Comparison of ENCODE assay signal across 26 cellular contexts in genomic region chr22:40111451-40111850, GRCh38.
DNase-seq lines count a peak whose midpoint lies in the region; ATAC-seq, FAIRE-seq and TF ChIP-seq lines count a peak whose summit lies in the region.
"Had no signal": no experiment of that assay in that cellular context is flagged by ENCODE, and none has a peak within 500 bp of the region (broad histone marks: within the 10 kb centered on the region; RNA-seq: fewer than 3 reads in every experiment).

No MANE protein-coding gene starts in this region.

- ATAC-seq in Right ventricle myocardium superior (ENCODE audit: poor library complexity) (peak; percentile 23), left cardiac atrium (no peak), memory B cell (ENCODE audit: low read depth) (no peak)
- no peak for ATAC-seq in stimulated activated naive B cell treated with anti-CD40 and anti-IgM and Interleukin-4, amounts not matched to agents 10 μg/mL and 1 μg/mL and 100 μg/mL, for 72 hours (replicated peaks)

- no peak for TF ChIP-seq CTCF in RWPE1 (conservative IDR thresholded peaks at IDR 0.05; ENCODE audit: low read depth)

- TF ChIP-seq POLR2A in GM12892 (IDR thresholded peaks at IDR 0.05; ENCODE audit: low read depth, low read length) = no peak

- no peaks in the 10 kb centered on the region for H3K9me3 ChIP-seq in KOPT-K1 (ENCODE audit: insufficient read depth, low read length, poor library complexity, severe bottlenecking)
- H3K9me3 ChIP-seq: body of pancreas had no signal

- no peaks in the 10 kb centered on the region for H3K36me3 ChIP-seq in KOPT-K1 (ENCODE audit: insufficient read depth, low read length)

- peak overlapping the region; percentile 62 for H3K27ac Mint-ChIP-seq in memory B cell
- H3K27ac Mint-ChIP-seq in stimulated activated naive B cell treated with anti-CD40 and anti-IgM and Interleukin-4, amounts not matched to agents 10 μg/mL and 1 μg/mL and 100 μg/mL, for 72 hours = peak overlapping the region; percentile 90
- H3K27ac Mint-ChIP-seq: activated T-helper 1 cell treated with anti-CD3 and anti-CD28 coated beads, Interleukin-12 subunit alpha, Interleukin-12 subunit beta, Interleukin-2, Interleukin-4 antibody, amounts not matched to agents 30 ng/mL and 10 ng/mL and 1 ng/mL, durations not matched to agents 14 hours and 24 hours and 36 hours; type B pancreatic cell had no signal

- DNase-seq in Right ventricle myocardium superior = no peak
- no peak for DNase-seq in left cardiac atrium
- no peak for DNase-seq in memory B cell (ENCODE audit: low spot score in 2 of 2)
- DNase-seq in stimulated activated naive B cell treated with anti-CD40 and anti-IgM and Interleukin-4, amounts not matched to agents 10 μg/mL and 1 μg/mL and 100 μg/mL, for 72 hours = no peak
- no peak for DNase-seq in GM12892 (ENCODE audit: insufficient read length)
- DNase-seq in RWPE1 (ENCODE audit: low spot score) = no peak
- no peak for DNase-seq in stimulated activated naive CD4-positive, alpha-beta T cell treated with Interleukin-2 at 50 U/mL for 16 hours (lab: John Stamatoyannopoulos, UW)
- DNase-seq: ACHN; activated CD4-positive, alpha-beta T cell treated with anti-CD3 and anti-CD28 coated beads for 1 hour; cerebellar nuclear complex; hippocampal formation; KG1; mesenchymal stem cell; MM.1S; NCI-H1436; NCI-H2107; NCI-H774; small intestine; stimulated activated CD8-positive, alpha-beta memory T cell treated with anti-CD3 and anti-CD28 coated beads, Interleukin-4, amount 100 ng/mL, for 48 hours; substantia nigra had no signal

- POLR2A ChIA-PET in RWPE1 (lab: Yijun Ruan, JAX; ENCODE audit: low non-redundant PET) = no interaction called here

- H3K36me3 Mint-ChIP-seq in memory B cell = peaks cover 5% of the 10 kb centered on the region
- H3K36me3 Mint-ChIP-seq in stimulated activated naive B cell treated with anti-CD40 and anti-IgM and Interleukin-4, amounts not matched to agents 10 μg/mL and 1 μg/mL and 100 μg/mL, for 72 hours = peaks cover 0 to 2% of the 10 kb centered on the region in 2 donors
- H3K36me3 Mint-ChIP-seq: type B pancreatic cell had no signal

- H3K27ac ChIP-seq in KOPT-K1 (ENCODE audit: low read depth, low read length, poor library complexity, severe bottlenecking) = peak overlapping the region; percentile 14
- H3K27ac ChIP-seq in RWPE1 = no peak overlapping the region
- H3K27ac ChIP-seq: body of pancreas had no signal

- no peaks in the 10 kb centered on the region for H3K9me3 Mint-ChIP-seq in memory B cell
- no peaks in the 10 kb centered on the region for H3K9me3 Mint-ChIP-seq in stimulated activated naive B cell treated with anti-CD40 and anti-IgM and Interleukin-4, amounts not matched to agents 10 μg/mL and 1 μg/mL and 100 μg/mL, for 72 hours
- H3K9me3 Mint-ChIP-seq: activated T-helper 1 cell treated with anti-CD3 and anti-CD28 coated beads, Interleukin-12 subunit alpha, Interleukin-12 subunit beta, Interleukin-2, Interleukin-4 antibody, amounts not matched to agents 30 ng/mL and 10 ng/mL and 1 ng/mL, durations not matched to agents 14 hours and 24 hours and 36 hours; type B pancreatic cell had no signal

- CTCF ChIA-PET in RWPE1 (lab: Yijun Ruan, JAX) = no interaction called here

- no peaks in the 10 kb centered on the region for H3K27me3 Mint-ChIP-seq in memory B cell
- H3K27me3 Mint-ChIP-seq in stimulated activated naive B cell treated with anti-CD40 and anti-IgM and Interleukin-4, amounts not matched to agents 10 μg/mL and 1 μg/mL and 100 μg/mL, for 72 hours = no peaks in the 10 kb centered on the region
- H3K27me3 Mint-ChIP-seq: type B pancreatic cell had no signal

- intact Hi-C loops in Right ventricle myocardium superior (cut with DNase I) (no loop called here), left cardiac atrium (cut with DNase I) (no loop called here)

- no peak overlapping the region for H3K4me3 Mint-ChIP-seq in memory B cell
- peak overlapping the region; percentile 37 to 39 for H3K4me3 Mint-ChIP-seq in stimulated activated naive B cell treated with anti-CD40 and anti-IgM and Interleukin-4, amounts not matched to agents 10 μg/mL and 1 μg/mL and 100 μg/mL, for 72 hours
- H3K4me3 Mint-ChIP-seq: activated T-helper 1 cell treated with anti-CD3 and anti-CD28 coated beads, Interleukin-12 subunit alpha, Interleukin-12 subunit beta, Interleukin-2, Interleukin-4 antibody, amounts not matched to agents 30 ng/mL and 10 ng/mL and 1 ng/mL, durations not matched to agents 14 hours and 24 hours and 36 hours; type B pancreatic cell had no signal

- FAIRE-seq in GM12892 (lab: Jason Lieb, UNC) = no peak
- FAIRE-seq: D721Med, frontal cortex, small intestine had no signal

- peaks cover 62% of the 10 kb centered on the region for H3K4me1 Mint-ChIP-seq in memory B cell
- H3K4me1 Mint-ChIP-seq in stimulated activated naive B cell treated with anti-CD40 and anti-IgM and Interleukin-4, amounts not matched to agents 10 μg/mL and 1 μg/mL and 100 μg/mL, for 72 hours = peaks cover 48 to 76% of the 10 kb centered on the region in 2 donors
